In the genomic region with DNA sequence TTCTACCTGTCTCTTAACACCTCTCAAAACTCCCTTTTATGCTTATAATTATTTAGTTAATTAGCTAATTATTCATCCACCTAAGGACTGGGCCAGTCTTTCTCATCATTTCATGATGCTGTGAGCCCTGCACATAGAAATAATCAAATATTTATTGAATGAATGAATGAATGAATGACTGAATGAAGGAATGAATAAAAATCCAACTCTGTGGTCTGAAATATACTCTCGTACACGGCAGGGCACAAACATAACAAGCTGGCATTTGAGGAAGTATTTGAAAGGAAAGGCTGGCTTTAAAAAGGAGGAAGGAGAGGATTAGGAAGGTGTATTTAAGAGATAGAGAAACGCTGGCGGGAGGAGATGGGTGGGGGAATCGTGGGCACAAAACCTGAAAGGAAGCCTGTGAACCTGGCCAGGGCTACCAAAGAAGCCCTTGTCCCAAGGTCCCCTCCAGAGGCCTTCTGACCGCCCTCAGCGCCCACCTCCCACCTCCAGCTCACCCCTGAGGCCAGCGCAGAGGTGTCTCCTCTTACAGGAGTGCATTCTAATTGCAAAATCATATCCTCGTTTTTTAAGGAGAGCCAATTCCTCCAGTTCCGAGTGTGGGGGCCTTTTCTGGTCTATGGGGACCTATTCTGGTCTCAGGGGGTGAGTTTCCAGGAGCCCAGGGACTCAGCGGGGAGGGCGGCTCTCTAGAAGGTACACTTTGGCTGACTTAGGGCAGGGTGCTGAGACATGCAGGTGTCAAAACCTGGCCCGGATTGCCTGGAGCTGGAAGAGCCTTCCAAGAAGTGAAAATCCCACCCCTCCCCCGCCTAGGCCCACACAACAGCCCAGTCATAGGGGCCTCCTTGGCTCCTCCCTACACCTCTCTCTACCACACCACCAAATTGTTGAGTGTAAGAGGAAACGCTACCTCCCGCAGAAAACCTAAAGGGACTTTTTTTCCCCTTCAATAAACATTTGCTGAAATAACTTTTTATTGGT, we compare ENCODE assay signal across 10 cellular contexts. TPM values are rescaled to one million over a fixed set of nuclear protein-coding genes. Genes with fewer than 3 reads are reported as not detected.
DNase-seq lines count a peak whose midpoint lies in the region; TF ChIP-seq lines count a peak whose summit lies in the region.
"Had no signal": no experiment of that assay in that cellular context is flagged by ENCODE, and none has a peak within 500 bp of the region (broad histone marks: within the 10 kb centered on the region; RNA-seq: fewer than 3 reads in every experiment).

No MANE protein-coding gene starts in this region.

- DNase-seq in GM06990 (ENCODE audit: extremely low read depth, insufficient read length): peak; percentile 61
- DNase-seq in Peyer's patch: peak; percentile 43 to 71 (median 61)
- DNase-seq in retinal pigment epithelial cell (ENCODE audit: low read depth): no peak
- no peak for DNase-seq in GM03348 (ENCODE audit: low spot score)
- no peak for DNase-seq in NCI-H2081 treated with DMSO at 0.1 percent for 48 hours (lab: John Stamatoyannopoulos, UW)
- DNase-seq in amniotic stem cell (lab: John Stamatoyannopoulos, UW): no peak

- TF ChIP-seq CTCF in GM06990 (IDR thresholded peaks at IDR 0.05; ENCODE audit: insufficient read depth, low read length, poor library complexity, severe bottlenecking) (no peak), HEK293 (tag by site-specific recombination; IDR thresholded peaks at IDR 0.05) (no peak), Peyer's patch (IDR thresholded peaks at IDR 0.05) (no peak), retinal pigment epithelial cell (conservative IDR thresholded peaks at IDR 0.05; ENCODE audit: low read depth, low read length) (no peak)

- POLR2A ChIA-PET in HEK293 (lab: Yijun Ruan, JAX): no interaction called here

- H3K27ac ChIP-seq in HEK293 (ENCODE audit: extremely low read depth, low read depth, low read length): no peak overlapping the region
- H3K27ac ChIP-seq in Peyer's patch: no peak overlapping the region
- H3K27ac ChIP-seq in esophagus (ENCODE audit: low read depth in 2 of 2, low read length in 1 of 2): peak overlapping the region; percentile 36 to 68
- H3K27ac ChIP-seq: gastrocnemius medialis, KMS-11 had no signal

- TF ChIP-seq POLR2A in Peyer's patch (IDR thresholded peaks at IDR 0.05): no peak

- H3K4me3 ChIP-seq in GM06990 (replicated peaks; ENCODE audit: low read depth, low read length) (no peak overlapping the region), HEK293 (ENCODE audit: low read depth, low read length) (no peak overlapping the region), Peyer's patch (peak overlapping the region in 1 of 4 donors; percentile 29), esophagus (ENCODE audit: low read depth in 1 of 2, low read length in 2 of 2) (peak overlapping the region; percentile 16 to 44), retinal pigment epithelial cell (ENCODE audit: low read length) (peak overlapping the region; percentile 26)
- H3K4me3 ChIP-seq: gastrocnemius medialis had no signal

- H3K36me3 ChIP-seq in GM06990 (ENCODE audit: control insufficient read depth, insufficient read depth, low read length): no peaks in the 10 kb centered on the region
- H3K36me3 ChIP-seq in HEK293 (ENCODE audit: control insufficient read depth in 2 of 2, insufficient read depth in 1 of 2, low read length in 2 of 2): no peaks in the 10 kb centered on the region
- H3K36me3 ChIP-seq in Peyer's patch: no peaks in the 10 kb centered on the region
- no peaks in the 10 kb centered on the region for H3K36me3 ChIP-seq in esophagus (ENCODE audit: control insufficient read depth in 2 of 2, insufficient read depth in 2 of 2, low read length in 1 of 2)
- H3K36me3 ChIP-seq: gastrocnemius medialis had no signal

- H3K27me3 ChIP-seq in GM06990 (replicated peaks; ENCODE audit: control insufficient read depth, insufficient read depth, low read length): no peaks in the 10 kb centered on the region
- H3K27me3 ChIP-seq in Peyer's patch: no peaks in the 10 kb centered on the region
- no peaks in the 10 kb centered on the region for H3K27me3 ChIP-seq in esophagus (ENCODE audit: control insufficient read depth in 1 of 2, insufficient read depth in 2 of 2, low read length in 2 of 2)
- H3K27me3 ChIP-seq: gastrocnemius medialis had no signal

- H3K4me1 ChIP-seq in HEK293 (ENCODE audit: control insufficient read depth, insufficient read depth, low read length) (no peaks in the 10 kb centered on the region), Peyer's patch (peaks cover 0 to 9% (median 0%) of the 10 kb centered on the region in 4 donors), esophagus (ENCODE audit: control insufficient read depth in 2 of 2, insufficient read depth in 2 of 2, low read length in 1 of 2) (peaks cover 0 to 4% of the 10 kb centered on the region in 2 donors)
- H3K4me1 ChIP-seq: gastrocnemius medialis had no signal

- CTCF ChIA-PET in HEK293 (lab: Yijun Ruan, JAX): interaction anchor here (0.7 to 1.2 kb wide), 4 partner anchors 70 to 293 kb away, joined by 3 to 4 read pairs (median 3); no protein-coding TSS in a partner anchor

- H3K9me3 ChIP-seq in HEK293 (ENCODE audit: control insufficient read depth, insufficient read depth, low read depth, low read length): no peaks in the 10 kb centered on the region
- H3K9me3 ChIP-seq in Peyer's patch: no peaks in the 10 kb centered on the region
- no peaks in the 10 kb centered on the region for H3K9me3 ChIP-seq in esophagus (ENCODE audit: control insufficient read depth in 2 of 2, insufficient read depth in 1 of 2, low read depth in 1 of 2, low read length in 1 of 2)
- H3K9me3 ChIP-seq: gastrocnemius medialis had no signal

- 38 to 45% methylated on average over 16 of the region's 16 CpGs for WGBS in esophagus, 2 donors

TF ChIP-seq in HEK293, 187 proteins besides CTCF, POLR2A, EP300 and RAD21 (continues in another document):
- no peak for TF ChIP-seq ZNF473 (tag by site-specific recombination; IDR thresholded peaks at IDR 0.05)
- TF ChIP-seq EGR2 (tag by site-specific recombination; IDR thresholded peaks at IDR 0.05; ENCODE audit: low read depth): peak; percentile 56; the same call in 1 of the 2 replicates
- peak; percentile 81 for TF ChIP-seq ZFHX2 (tag by site-specific recombination; conservative IDR thresholded peaks at IDR 0.05)
- TF ChIP-seq, protein P1, sequence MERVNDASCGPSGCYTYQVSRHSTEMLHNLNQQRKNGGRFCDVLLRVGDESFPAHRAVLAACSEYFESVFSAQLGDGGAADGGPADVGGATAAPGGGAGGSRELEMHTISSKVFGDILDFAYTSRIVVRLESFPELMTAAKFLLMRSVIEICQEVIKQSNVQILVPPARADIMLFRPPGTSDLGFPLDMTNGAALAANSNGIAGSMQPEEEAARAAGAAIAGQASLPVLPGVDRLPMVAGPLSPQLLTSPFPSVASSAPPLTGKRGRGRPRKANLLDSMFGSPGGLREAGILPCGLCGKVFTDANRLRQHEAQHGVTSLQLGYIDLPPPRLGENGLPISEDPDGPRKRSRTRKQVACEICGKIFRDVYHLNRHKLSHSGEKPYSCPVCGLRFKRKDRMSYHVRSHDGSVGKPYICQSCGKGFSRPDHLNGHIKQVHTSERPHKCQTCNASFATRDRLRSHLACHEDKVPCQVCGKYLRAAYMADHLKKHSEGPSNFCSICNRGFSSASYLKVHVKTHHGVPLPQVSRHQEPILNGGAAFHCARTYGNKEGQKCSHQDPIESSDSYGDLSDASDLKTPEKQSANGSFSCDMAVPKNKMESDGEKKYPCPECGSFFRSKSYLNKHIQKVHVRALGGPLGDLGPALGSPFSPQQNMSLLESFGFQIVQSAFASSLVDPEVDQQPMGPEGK (tag by site-specific recombination; IDR thresholded peaks at IDR 0.05): 0 out of 2 replicates have a peak, but pooled peaks have one; percentile 32
- TF ChIP-seq, protein P2, sequence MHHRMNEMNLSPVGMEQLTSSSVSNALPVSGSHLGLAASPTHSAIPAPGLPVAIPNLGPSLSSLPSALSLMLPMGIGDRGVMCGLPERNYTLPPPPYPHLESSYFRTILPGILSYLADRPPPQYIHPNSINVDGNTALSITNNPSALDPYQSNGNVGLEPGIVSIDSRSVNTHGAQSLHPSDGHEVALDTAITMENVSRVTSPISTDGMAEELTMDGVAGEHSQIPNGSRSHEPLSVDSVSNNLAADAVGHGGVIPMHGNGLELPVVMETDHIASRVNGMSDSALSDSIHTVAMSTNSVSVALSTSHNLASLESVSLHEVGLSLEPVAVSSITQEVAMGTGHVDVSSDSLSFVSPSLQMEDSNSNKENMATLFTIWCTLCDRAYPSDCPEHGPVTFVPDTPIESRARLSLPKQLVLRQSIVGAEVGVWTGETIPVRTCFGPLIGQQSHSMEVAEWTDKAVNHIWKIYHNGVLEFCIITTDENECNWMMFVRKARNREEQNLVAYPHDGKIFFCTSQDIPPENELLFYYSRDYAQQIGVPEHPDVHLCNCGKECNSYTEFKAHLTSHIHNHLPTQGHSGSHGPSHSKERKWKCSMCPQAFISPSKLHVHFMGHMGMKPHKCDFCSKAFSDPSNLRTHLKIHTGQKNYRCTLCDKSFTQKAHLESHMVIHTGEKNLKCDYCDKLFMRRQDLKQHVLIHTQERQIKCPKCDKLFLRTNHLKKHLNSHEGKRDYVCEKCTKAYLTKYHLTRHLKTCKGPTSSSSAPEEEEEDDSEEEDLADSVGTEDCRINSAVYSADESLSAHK (tag by site-specific recombination; IDR thresholded peaks at IDR 0.05): peak; percentile 96
- TF ChIP-seq, protein P3, sequence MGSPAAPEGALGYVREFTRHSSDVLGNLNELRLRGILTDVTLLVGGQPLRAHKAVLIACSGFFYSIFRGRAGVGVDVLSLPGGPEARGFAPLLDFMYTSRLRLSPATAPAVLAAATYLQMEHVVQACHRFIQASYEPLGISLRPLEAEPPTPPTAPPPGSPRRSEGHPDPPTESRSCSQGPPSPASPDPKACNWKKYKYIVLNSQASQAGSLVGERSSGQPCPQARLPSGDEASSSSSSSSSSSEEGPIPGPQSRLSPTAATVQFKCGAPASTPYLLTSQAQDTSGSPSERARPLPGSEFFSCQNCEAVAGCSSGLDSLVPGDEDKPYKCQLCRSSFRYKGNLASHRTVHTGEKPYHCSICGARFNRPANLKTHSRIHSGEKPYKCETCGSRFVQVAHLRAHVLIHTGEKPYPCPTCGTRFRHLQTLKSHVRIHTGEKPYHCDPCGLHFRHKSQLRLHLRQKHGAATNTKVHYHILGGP (tag by site-specific recombination; IDR thresholded peaks at IDR 0.05): peak; percentile 87
- TF ChIP-seq, protein P4, sequence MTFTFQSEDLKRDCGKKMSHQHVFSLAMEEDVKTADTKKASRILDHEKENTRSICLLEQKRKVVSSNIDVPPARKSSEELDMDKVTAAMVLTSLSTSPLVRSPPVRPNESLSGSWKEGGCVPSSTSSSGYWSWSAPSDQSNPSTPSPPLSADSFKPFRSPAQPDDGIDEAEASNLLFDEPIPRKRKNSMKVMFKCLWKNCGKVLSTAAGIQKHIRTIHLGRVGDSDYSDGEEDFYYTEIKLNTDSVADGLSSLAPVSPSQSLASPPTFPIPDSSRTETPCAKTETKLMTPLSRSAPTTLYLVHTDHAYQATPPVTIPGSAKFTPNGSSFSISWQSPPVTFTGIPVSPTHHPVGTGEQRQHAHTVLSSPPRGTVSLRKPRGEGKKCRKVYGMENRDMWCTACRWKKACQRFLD (tag by site-specific recombination; IDR thresholded peaks at IDR 0.05): no peak
- TF ChIP-seq GLIS2 (tag by site-specific recombination; IDR thresholded peaks at IDR 0.05): 0 out of 2 replicates have a peak, but pooled peaks have one; percentile 22

RNA-seq across cellular contexts. Expression of gene JDP2, which starts 8.7 kb away (rescaled TPM):
- total RNA-seq in Peyer's patch: 100 to 1,000 TPM in 1 of 4 donors, 10 to 100 TPM in 3; 56.7 to 111 (median 67.2) TPM
- polyA plus RNA-seq in esophagus: 10 to 100 TPM; 13.4 to 18.4 TPM

Comparison
In these comparisons a context has a peak if more than half of its experiments do, and no peak if none do; other contexts are left out.
1. DNase-seq: peak in GM06990 (single experiment) and Peyer's patch (3 of 3); none in retinal pigment epithelial cell (single experiment), GM03348 (single experiment), NCI-H2081 treated with DMSO at 0.1 percent for 48 hours (single experiment) and amniotic stem cell (single experiment).
2. H3K4me3 ChIP-seq: peak in esophagus (2 of 2) and retinal pigment epithelial cell (single experiment); none in GM06990 (single experiment) and HEK293 (single experiment).
3. H3K27ac ChIP-seq: peak in esophagus (2 of 2); none in HEK293 (single experiment) and Peyer's patch (0 of 4).